ENCODE assay signal across 9 cellular contexts in genomic region chrX:87517571-87518141, GRCh38. TPM values are rescaled to one million over a fixed set of nuclear protein-coding genes. Genes with fewer than 3 reads are reported as not detected.
DNase-seq lines count a peak whose midpoint lies in the region; ATAC-seq, FAIRE-seq and TF ChIP-seq lines count a peak whose summit lies in the region.
"Had no signal": no experiment of that assay in that cellular context is flagged by ENCODE, and none has a peak within 500 bp of the region (broad histone marks: within the 10 kb centered on the region; RNA-seq: fewer than 3 reads in every experiment).

A gene with protein sequence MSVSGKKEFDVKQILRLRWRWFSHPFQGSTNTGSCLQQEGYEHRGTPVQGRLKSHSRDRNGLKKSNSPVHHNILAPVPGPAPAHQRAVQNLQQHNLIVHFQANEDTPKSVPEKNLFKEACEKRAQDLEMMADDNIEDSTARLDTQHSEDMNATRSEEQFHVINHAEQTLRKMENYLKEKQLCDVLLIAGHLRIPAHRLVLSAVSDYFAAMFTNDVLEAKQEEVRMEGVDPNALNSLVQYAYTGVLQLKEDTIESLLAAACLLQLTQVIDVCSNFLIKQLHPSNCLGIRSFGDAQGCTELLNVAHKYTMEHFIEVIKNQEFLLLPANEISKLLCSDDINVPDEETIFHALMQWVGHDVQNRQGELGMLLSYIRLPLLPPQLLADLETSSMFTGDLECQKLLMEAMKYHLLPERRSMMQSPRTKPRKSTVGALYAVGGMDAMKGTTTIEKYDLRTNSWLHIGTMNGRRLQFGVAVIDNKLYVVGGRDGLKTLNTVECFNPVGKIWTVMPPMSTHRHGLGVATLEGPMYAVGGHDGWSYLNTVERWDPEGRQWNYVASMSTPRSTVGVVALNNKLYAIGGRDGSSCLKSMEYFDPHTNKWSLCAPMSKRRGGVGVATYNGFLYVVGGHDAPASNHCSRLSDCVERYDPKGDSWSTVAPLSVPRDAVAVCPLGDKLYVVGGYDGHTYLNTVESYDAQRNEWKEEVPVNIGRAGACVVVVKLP (plus strand): TSS chrX:87517802. CDS start chrX:87517894, 92 bp downstream.

- peak; percentile 100 for FAIRE-seq in A549 (lab: Jason Lieb, UNC)
- no peak for FAIRE-seq in HTR-8/SVneo (lab: Jason Lieb, UNC)

- ATAC-seq in A549 (peak; percentile 93), HG03442 (IDR thresholded peaks at IDR 0.05; ENCODE audit: unreplicated experiment) (no peak), GM18907 (IDR thresholded peaks at IDR 0.05; ENCODE audit: unreplicated experiment) (no peak)

- TF ChIP-seq CTCF in A549 (IDR thresholded peaks at IDR 0.05) (no peak), coronary artery (IDR thresholded peaks at IDR 0.05) (no peak)

- H3K4me1 ChIP-seq in A549 (peaks cover 23% of the 10 kb centered on the region), mesodermal cell (ENCODE audit: control insufficient read depth, insufficient read depth, low read length, poor library complexity, severe bottlenecking) (no peaks in the 10 kb centered on the region)

- peak within 1 kb of the TSS; percentile 73 to 82 for H3K27ac ChIP-seq in A549
- H3K27ac ChIP-seq in coronary artery: peak within 1 kb of the TSS in 1 of 2 donors; percentile 18
- peak within 1 kb of the TSS; percentile 89 for H3K27ac ChIP-seq in mesodermal cell (ENCODE audit: low read depth, low read length, severe bottlenecking)

- peak within 1 kb of the TSS; percentile 89 for H3K4me2 ChIP-seq in A549

- WGBS in A549 (ENCODE audit: missing lambda C conversion rate): 3% methylated on average over 8 of the region's 8 CpGs
- WGBS in mesodermal cell (ENCODE audit: insufficient coverage in 2 of 2), 2 experiments: 0 to 8% methylated on average over 2 of the region's 8 CpGs

- H3K36me3 ChIP-seq in mesodermal cell (ENCODE audit: control insufficient read depth, insufficient read depth, low read length): no peaks in the 10 kb centered on the region

- peak within 1 kb of the TSS; percentile 53 for H3K4me3 ChIP-seq in A549
- peak within 1 kb of the TSS; percentile 60 for H3K4me3 ChIP-seq in coronary artery
- H3K4me3 ChIP-seq in mesodermal cell (ENCODE audit: extremely low read depth, insufficient read depth, low read length, poor library complexity, severe bottlenecking): peak within 1 kb of the TSS; percentile 51

- POLR2A ChIA-PET in A549 (lab: Yijun Ruan, JAX): no interaction called here

- CTCF ChIA-PET in A549 (lab: Yijun Ruan, JAX): no interaction called here

- H3K9me3 ChIP-seq in A549 (no peaks in the 10 kb centered on the region), mesodermal cell (ENCODE audit: control insufficient read depth, low read length) (no peaks in the 10 kb centered on the region)

- DNase-seq in A549 (ENCODE audit: low read depth in 1 of 2, low spot score in 1 of 2) (peak in 1 of 2 experiments; percentile 80), NCI-H146 treated with DMSO at 0.1 percent for 48 hours (lab: John Stamatoyannopoulos, UW; ENCODE audit: unreplicated experiment) (peak; percentile 5), coronary artery (ENCODE audit: low spot score) (no peak), HTR-8/SVneo (ENCODE audit: insufficient read length, low spot score) (no peak), activated gamma-delta T cell treated with Interleukin-2 at 50 U/mL for 16 hours (no peak)
- DNase-seq: activated B cell treated with CpG ODN at 0.5 μM for 24 hours had no signal

- no peak for TF ChIP-seq POLR2A in A549 (IDR thresholded peaks at IDR 0.05; ENCODE audit: low read length)

- no peak for TF ChIP-seq EP300 in A549 (IDR thresholded peaks at IDR 0.05)

- no peak for TF ChIP-seq RAD21 in A549 (conservative IDR thresholded peaks at IDR 0.05 in 1 of 2, IDR thresholded peaks at IDR 0.05 in 1 of 2)

TF ChIP-seq in A549, 52 proteins besides CTCF, POLR2A, EP300 and RAD21:
- TF ChIP-seq MAFK (IDR thresholded peaks at IDR 0.05; ENCODE audit: partially characterized antibody) (no peak), ZC3H11A (IDR thresholded peaks at IDR 0.05) (no peak), SMC3 (IDR thresholded peaks at IDR 0.05) (no peak), E2F6 (IDR thresholded peaks at IDR 0.05; ENCODE audit: borderline replicate concordance, low read depth) (no peak), FOSB (CRISPR knock-in tag; IDR thresholded peaks at IDR 0.05) (no peak), CBX8 (IDR thresholded peaks at IDR 0.05) (no peak), GATA3 (IDR thresholded peaks at IDR 0.05; ENCODE audit: borderline replicate concordance) (no peak), TFCP2L1 (CRISPR knock-in tag; IDR thresholded peaks at IDR 0.05) (no peak), BCL3 (IDR thresholded peaks at IDR 0.05) (no peak), FOSL2 (IDR thresholded peaks at IDR 0.05) (no peak), FOSL2 (CRISPR knock-in tag; IDR thresholded peaks at IDR 0.05) (no peak), CBX2 (IDR thresholded peaks at IDR 0.05; ENCODE audit: borderline replicate concordance, low read depth) (no peak), NFE2L2 (conservative IDR thresholded peaks at IDR 0.05; ENCODE audit: low read length) (no peak), USF2 (IDR thresholded peaks at IDR 0.05) (no peak), CHD2 (IDR thresholded peaks at IDR 0.05; ENCODE audit: low read length, partially characterized antibody) (no peak), ZFP36 (IDR thresholded peaks at IDR 0.05; ENCODE audit: borderline replicate concordance, partially characterized antibody) (no peak)
- TF ChIP-seq, protein P1, sequence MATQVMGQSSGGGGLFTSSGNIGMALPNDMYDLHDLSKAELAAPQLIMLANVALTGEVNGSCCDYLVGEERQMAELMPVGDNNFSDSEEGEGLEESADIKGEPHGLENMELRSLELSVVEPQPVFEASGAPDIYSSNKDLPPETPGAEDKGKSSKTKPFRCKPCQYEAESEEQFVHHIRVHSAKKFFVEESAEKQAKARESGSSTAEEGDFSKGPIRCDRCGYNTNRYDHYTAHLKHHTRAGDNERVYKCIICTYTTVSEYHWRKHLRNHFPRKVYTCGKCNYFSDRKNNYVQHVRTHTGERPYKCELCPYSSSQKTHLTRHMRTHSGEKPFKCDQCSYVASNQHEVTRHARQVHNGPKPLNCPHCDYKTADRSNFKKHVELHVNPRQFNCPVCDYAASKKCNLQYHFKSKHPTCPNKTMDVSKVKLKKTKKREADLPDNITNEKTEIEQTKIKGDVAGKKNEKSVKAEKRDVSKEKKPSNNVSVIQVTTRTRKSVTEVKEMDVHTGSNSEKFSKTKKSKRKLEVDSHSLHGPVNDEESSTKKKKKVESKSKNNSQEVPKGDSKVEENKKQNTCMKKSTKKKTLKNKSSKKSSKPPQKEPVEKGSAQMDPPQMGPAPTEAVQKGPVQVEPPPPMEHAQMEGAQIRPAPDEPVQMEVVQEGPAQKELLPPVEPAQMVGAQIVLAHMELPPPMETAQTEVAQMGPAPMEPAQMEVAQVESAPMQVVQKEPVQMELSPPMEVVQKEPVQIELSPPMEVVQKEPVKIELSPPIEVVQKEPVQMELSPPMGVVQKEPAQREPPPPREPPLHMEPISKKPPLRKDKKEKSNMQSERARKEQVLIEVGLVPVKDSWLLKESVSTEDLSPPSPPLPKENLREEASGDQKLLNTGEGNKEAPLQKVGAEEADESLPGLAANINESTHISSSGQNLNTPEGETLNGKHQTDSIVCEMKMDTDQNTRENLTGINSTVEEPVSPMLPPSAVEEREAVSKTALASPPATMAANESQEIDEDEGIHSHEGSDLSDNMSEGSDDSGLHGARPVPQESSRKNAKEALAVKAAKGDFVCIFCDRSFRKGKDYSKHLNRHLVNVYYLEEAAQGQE (IDR thresholded peaks at IDR 0.05): no peak
- TF ChIP-seq, protein P2, sequence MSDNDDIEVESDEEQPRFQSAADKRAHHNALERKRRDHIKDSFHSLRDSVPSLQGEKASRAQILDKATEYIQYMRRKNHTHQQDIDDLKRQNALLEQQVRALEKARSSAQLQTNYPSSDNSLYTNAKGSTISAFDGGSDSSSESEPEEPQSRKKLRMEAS (IDR thresholded peaks at IDR 0.05): no peak

RNA-seq across cellular contexts. Expression of the gene that starts here (rescaled TPM):
- polyA plus RNA-seq in A549 (2011; rRNA removed) (9.0 and 9.8 TPM in 2 replicates), A549 (2017; fragmentation: RNase III; extraction: RNeasy Plus Mini Kit Qiagen cat#74134 plus additional on column Dnase treatment) (3.5 to 4.3 TPM (median 3.7 TPM) in 3 replicates)
- polyA plus RNA-seq in A549 (2012; cell fraction: cytosol; rRNA removed): 1.4 and 1.5 TPM in 2 replicates
- polyA plus RNA-seq in A549 (2012; cell fraction: nucleus; rRNA removed): 0.67 and 0.97 TPM in 2 replicates
- 6.3 and 6.6 TPM in 2 replicates for polyA minus RNA-seq in A549 (2011; rRNA and poly(A)+ RNA removed)
- 33.7 TPM for polyA plus RNA-seq in mesodermal cell (2013, experiment 1 of 2)
- polyA plus RNA-seq in mesodermal cell (2013, experiment 2 of 2): 29.3 TPM

Comparison
In these comparisons a context has a peak if more than half of its experiments do, and no peak if none do; other contexts are left out.
1. ATAC-seq: peak in A549 (2 of 2); none in HG03442 (single experiment) and GM18907 (single experiment).
2. Peak in every context shown above with its lines, with median percentiles within 50 percentile points of each other: H3K4me3 ChIP-seq.